In genomic region chr5:132776932-132777208, GRCh38 we compare ENCODE assay signal across 9 cellular contexts. TPM values are rescaled to one million over a fixed set of nuclear protein-coding genes. Genes with fewer than 3 reads are reported as not detected.
DNase-seq lines count a peak whose midpoint lies in the region; ATAC-seq and TF ChIP-seq lines count a peak whose summit lies in the region.
"Had no signal": no experiment of that assay in that cellular context is flagged by ENCODE, and none has a peak within 500 bp of the region (broad histone marks: within the 10 kb centered on the region; RNA-seq: fewer than 3 reads in every experiment).

No MANE protein-coding gene starts in this region.

- H3K27ac Mint-ChIP-seq in chondrocyte (ENCODE audit: unreplicated experiment), result no peak overlapping the region

- H3K4me3 ChIP-seq in AG10803 (ENCODE audit: low read length) (peak overlapping the region; percentile 81), HUES6 (ENCODE audit: low read depth, low read length) (peak overlapping the region; percentile 77), dorsolateral prefrontal cortex (peak overlapping the region; percentile 64 to 97 (median 87)), muscle layer of duodenum (ENCODE audit: low read depth in 1 of 2, low read length in 2 of 2) (peak overlapping the region; percentile 66 to 77)

- DNase-seq in AG10803 (ENCODE audit: low read depth), result no peak
- DNase-seq in dorsolateral prefrontal cortex, result no peak
- no peak for DNase-seq in COR-L47 (lab: John Stamatoyannopoulos, UW)
- DNase-seq in chondrocyte (ENCODE audit: low spot score), result no peak
- DNase-seq: DMS79 had no signal

- intact Hi-C loops in dorsolateral prefrontal cortex (cut with DNase I), result loop anchor here (2.0 to 5.0 kb wide), 2 partner anchors 35 to 44 kb away; partner anchors contain the start of gene SOWAHA (in 1 of the 2)

- H3K27ac ChIP-seq in HUES6 (ENCODE audit: low read depth, low read length), result no peak overlapping the region
- H3K27ac ChIP-seq in dorsolateral prefrontal cortex, result peak overlapping the region; percentile 79 to 100 (median 98)
- no peak overlapping the region for H3K27ac ChIP-seq in muscle layer of duodenum (ENCODE audit: low read length)

- peak overlapping the region; percentile 17 for H3K9ac ChIP-seq in HUES6 (ENCODE audit: low read length)

- H3K9me3 ChIP-seq in HUES6 (ENCODE audit: control insufficient read depth, insufficient read depth, low read depth, low read length) (no peaks in the 10 kb centered on the region), muscle layer of duodenum (ENCODE audit: control insufficient read depth in 1 of 2, low read length in 2 of 2) (no peaks in the 10 kb centered on the region)

- no peak for ATAC-seq in HG02885 (IDR thresholded peaks at IDR 0.05; ENCODE audit: poor library complexity, unreplicated experiment)
- ATAC-seq in GM21723 (IDR thresholded peaks at IDR 0.05; ENCODE audit: unreplicated experiment), result no peak

- H3K4me3 Mint-ChIP-seq in chondrocyte (ENCODE audit: unreplicated experiment), result no peak overlapping the region

- no peaks in the 10 kb centered on the region for H3K9me3 Mint-ChIP-seq in chondrocyte (ENCODE audit: low read depth)

- peaks cover 48% of the 10 kb centered on the region for H3K27me3 ChIP-seq in HUES6 (ENCODE audit: control insufficient read depth, insufficient read depth, low read length)
- H3K27me3 ChIP-seq in dorsolateral prefrontal cortex, result no peaks in the 10 kb centered on the region
- H3K27me3 ChIP-seq in muscle layer of duodenum (ENCODE audit: low read depth, low read length), result no peaks in the 10 kb centered on the region

- H3K36me3 Mint-ChIP-seq in chondrocyte (ENCODE audit: low read depth), result no peaks in the 10 kb centered on the region

- TF ChIP-seq CTCF in AG10803 (conservative IDR thresholded peaks at IDR 0.05; ENCODE audit: low read length) (no peak), dorsolateral prefrontal cortex (IDR thresholded peaks at IDR 0.05 in 54 of 56, conservative IDR thresholded peaks at IDR 0.05 in 2 of 56; ENCODE audit: low read depth in 1 of 56, partially characterized antibody in 56 of 56) (no peak), chondrocyte (IDR thresholded peaks at IDR 0.05) (no peak)

- no peaks in the 10 kb centered on the region for H3K36me3 ChIP-seq in HUES6 (ENCODE audit: control insufficient read depth, insufficient read depth, low read length)
- no peaks in the 10 kb centered on the region for H3K36me3 ChIP-seq in muscle layer of duodenum (ENCODE audit: control insufficient read depth in 1 of 2, insufficient read depth in 2 of 2, low read length in 2 of 2)

- peaks cover 54% of the 10 kb centered on the region for H3K4me1 Mint-ChIP-seq in chondrocyte (ENCODE audit: low read depth)

- H3K27me3 Mint-ChIP-seq in chondrocyte (ENCODE audit: low read depth), result peaks cover 3% of the 10 kb centered on the region

- peaks cover 17% of the 10 kb centered on the region for H3K4me1 ChIP-seq in HUES6 (ENCODE audit: control insufficient read depth, insufficient read depth, low read length)
- H3K4me1 ChIP-seq in muscle layer of duodenum (ENCODE audit: control insufficient read depth in 1 of 2, insufficient read depth in 2 of 2, low read length in 2 of 2), result peaks cover 15 to 26% of the 10 kb centered on the region in 2 donors

RNA-seq across cellular contexts. Expression of gene SEPTIN8, which starts 0.2 kb away (rescaled TPM):
- total RNA-seq in dorsolateral prefrontal cortex (100 to 1,000 TPM; 221 to 622 (median 319) TPM), chondrocyte (86.0 to 128 TPM (median 127 TPM) in 3 replicates)

RNA-seq across cellular contexts. Expression of gene CCNI2, which starts 29.6 kb away (rescaled TPM):
- total RNA-seq in dorsolateral prefrontal cortex, result 1 to 10 TPM in 83 of 120 experiments, under 1 TPM in 36, not detected in 1; 0.26 to 4.5 (median 1.5) TPM
- total RNA-seq in chondrocyte, result 0.15 TPM in 1 of 3 replicates, not detected in the others

RNA-seq across cellular contexts. Expression of gene SOWAHA, which starts 36.2 kb away (rescaled TPM):
- 100 to 1,000 TPM in 3 of 120 experiments, 10 to 100 TPM in 117; 15.4 to 106 (median 48.7) TPM for total RNA-seq in dorsolateral prefrontal cortex
- total RNA-seq in chondrocyte, result not detected in 3 replicates

RNA-seq across cellular contexts. Expression of gene KIF3A, which starts 39.5 kb away (rescaled TPM):
- total RNA-seq in dorsolateral prefrontal cortex, result 100 to 1,000 TPM in 95 of 120 experiments, 10 to 100 TPM in 25; 58.5 to 177 (median 126) TPM
- 15.0 to 16.4 TPM (median 16.2 TPM) in 3 replicates for total RNA-seq in chondrocyte

RNA-seq across cellular contexts. Expression of gene SHROOM1, which starts 53.6 kb away (rescaled TPM):
- total RNA-seq in dorsolateral prefrontal cortex (10 to 100 TPM; 14.1 to 91.8 (median 29.3) TPM), chondrocyte (6.5 to 7.7 TPM (median 7.6 TPM) in 3 replicates)

Comparison
In these comparisons a context has a peak if more than half of its experiments do, and no peak if none do; other contexts are left out.
1. H3K27ac ChIP-seq: peak in dorsolateral prefrontal cortex (59 of 59); none in HUES6 (single experiment) and muscle layer of duodenum (single experiment).
2. RNA of gene SOWAHA, which starts 36.2 kb away (total RNA-seq): 15.4 to 106 TPM in dorsolateral prefrontal cortex; not detected in chondrocyte; every median in the first group is over 10 times any median in the second.
3. Peak in every context shown above with its lines, with median percentiles within 50 percentile points of each other: H3K4me3 ChIP-seq.